ENCODE assay signal across 30 cellular contexts in the genomic region with DNA sequence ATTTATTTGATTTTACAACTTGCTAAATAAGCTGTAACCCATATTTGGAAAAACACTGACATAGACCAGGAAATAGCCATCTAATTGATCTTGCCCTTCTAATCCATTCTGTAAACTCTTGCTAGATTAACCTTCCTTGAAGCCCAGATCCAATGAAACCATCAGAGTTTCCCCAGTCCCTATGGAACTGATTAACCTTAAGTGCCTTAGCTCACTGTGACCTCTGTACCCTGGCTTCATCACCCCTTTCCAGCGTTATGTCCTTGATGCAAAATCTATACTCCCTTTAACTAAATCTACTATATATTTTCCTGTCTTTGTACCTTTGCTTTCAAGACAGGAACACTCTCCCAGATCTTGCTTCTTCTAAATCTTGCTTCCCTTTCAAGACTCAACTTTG. TPM values are rescaled to one million over a fixed set of nuclear protein-coding genes. Genes with fewer than 3 reads are reported as not detected.
"Had no signal": no experiment of that assay in that cellular context is flagged by ENCODE, and none has a peak within 500 bp of the region (broad histone marks: within the 10 kb centered on the region; RNA-seq: fewer than 3 reads in every experiment).

No MANE protein-coding gene starts in this region.

- H3K4me3 ChIP-seq: neural progenitor cell, ovary, psoas muscle, right lobe of liver, sigmoid colon, smooth muscle cell, spleen, suprapubic skin, testis, tibial artery, transverse colon, upper lobe of right lung, uterus had no signal

- DNase-seq: natural killer cell; occipital lobe; ovary; posterior cingulate gyrus; psoas muscle; right cardiac atrium; right lobe of liver; sigmoid colon; spleen; stimulated activated CD4-positive, alpha-beta T cell treated with anti-CD3 and anti-CD28 coated beads, Interleukin-12 subunit alpha, Interleukin-12 subunit beta, amount 100 ng/mL, for 4 hours; stimulated activated CD4-positive, alpha-beta T cell treated with anti-CD3 and anti-CD28 coated beads, Interleukin-1b, Interleukin-23, amount 100 ng/mL, for 48 hours; stimulated activated CD4-positive, alpha-beta T cell treated with anti-CD3 and anti-CD28 coated beads, Interleukin-4, amount 100 ng/mL, for 1 hour; stimulated activated CD4-positive, alpha-beta T cell treated with anti-CD3 and anti-CD28 coated beads, Interleukin-4, amount 100 ng/mL, for 4 hours; stimulated activated CD8-positive, alpha-beta memory T cell treated with anti-CD3 and anti-CD28 coated beads, Interleukin-4, amount 100 ng/mL, for 48 hours; stimulated activated naive CD4-positive, alpha-beta T cell; stimulated activated naive CD8-positive, alpha-beta T cell treated with anti-CD3 and anti-CD28 coated beads, Interleukin-15, amount 100 ng/mL, for 72 hours; stimulated activated naive CD8-positive, alpha-beta T cell treated with anti-CD3 and anti-CD28 coated beads, Interleukin-15, Interleukin-2, amounts not matched to agents 100 U/mL and 50 U/mL, for 24 hours; substantia nigra; testis; tibial artery; transverse colon; upper lobe of right lung; uterus had no signal

- H3K4me1 ChIP-seq: neural progenitor cell, psoas muscle, right lobe of liver, sigmoid colon, spleen, suprapubic skin, testis, tibial artery, upper lobe of right lung, uterus had no signal

- H3K9ac ChIP-seq: neural progenitor cell, parathyroid adenoma had no signal

- H3K27me3 ChIP-seq: neural progenitor cell, ovary, right lobe of liver, sigmoid colon, spleen, suprapubic skin, testis, tibial artery, transverse colon, upper lobe of right lung, uterus had no signal

- ATAC-seq: natural killer cell; psoas muscle; right cardiac atrium; right lobe of liver; stimulated activated memory B cell treated with anti-CD40 and anti-IgM and Interleukin-4, amounts not matched to agents 10 μg/mL and 1 μg/mL and 100 μg/mL, for 72 hours; stimulated activated naive CD8-positive, alpha-beta T cell treated with anti-CD3 and anti-CD28 coated beads, Interleukin-15, amount 100 ng/mL, for 72 hours; stimulated activated naive CD8-positive, alpha-beta T cell treated with anti-CD3 and anti-CD28 coated beads, Interleukin-15, Interleukin-2, amounts not matched to agents 100 U/mL and 50 U/mL, for 24 hours; upper lobe of right lung had no signal

- H3K36me3 ChIP-seq: neural progenitor cell, ovary, right lobe of liver, sigmoid colon, spleen, suprapubic skin, tibial artery, transverse colon, upper lobe of right lung, uterus had no signal

- H3K9me3 ChIP-seq: ovary, psoas muscle, right lobe of liver, sigmoid colon, spleen, suprapubic skin, testis, tibial artery, transverse colon, upper lobe of right lung, uterus had no signal

- H3K27ac ChIP-seq: neural progenitor cell, ovary, parathyroid adenoma, psoas muscle, right lobe of liver, sigmoid colon, spleen, suprapubic skin, testis, tibial artery, upper lobe of right lung, uterus had no signal

RNA-seq across cellular contexts. Expression of a gene that starts 42.9 kb away (rescaled TPM):
- total RNA-seq: natural killer cell, osteoblast, renal cortical epithelial cell had no signal
